ENCODE assay signal across 1 cellular context in genomic region chr5:165723931-165724330, GRCh38.
TF ChIP-seq lines count a peak whose summit lies in the region.

No MANE protein-coding gene starts in this region.

TF ChIP-seq in SK-N-SH treated with all-trans-retinoic acid at 6 μM for 48 hours, 23 proteins besides CTCF, POLR2A, EP300 and RAD21 (continued from another document):
- TF ChIP-seq, protein P1, sequence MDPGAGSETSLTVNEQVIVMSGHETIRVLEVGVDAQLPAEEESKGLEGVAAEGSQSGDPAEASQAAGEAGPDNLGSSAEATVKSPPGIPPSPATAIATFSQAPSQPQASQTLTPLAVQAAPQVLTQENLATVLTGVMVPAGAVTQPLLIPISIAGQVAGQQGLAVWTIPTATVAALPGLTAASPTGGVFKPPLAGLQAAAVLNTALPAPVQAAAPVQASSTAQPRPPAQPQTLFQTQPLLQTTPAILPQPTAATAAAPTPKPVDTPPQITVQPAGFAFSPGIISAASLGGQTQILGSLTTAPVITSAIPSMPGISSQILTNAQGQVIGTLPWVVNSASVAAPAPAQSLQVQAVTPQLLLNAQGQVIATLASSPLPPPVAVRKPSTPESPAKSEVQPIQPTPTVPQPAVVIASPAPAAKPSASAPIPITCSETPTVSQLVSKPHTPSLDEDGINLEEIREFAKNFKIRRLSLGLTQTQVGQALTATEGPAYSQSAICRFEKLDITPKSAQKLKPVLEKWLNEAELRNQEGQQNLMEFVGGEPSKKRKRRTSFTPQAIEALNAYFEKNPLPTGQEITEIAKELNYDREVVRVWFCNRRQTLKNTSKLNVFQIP (CRISPR knock-in tag; IDR thresholded peaks at IDR 0.05; ENCODE audit: borderline replicate concordance, low read depth): no peak
